ENCODE assay signal across 8 cellular contexts in the genomic region with DNA sequence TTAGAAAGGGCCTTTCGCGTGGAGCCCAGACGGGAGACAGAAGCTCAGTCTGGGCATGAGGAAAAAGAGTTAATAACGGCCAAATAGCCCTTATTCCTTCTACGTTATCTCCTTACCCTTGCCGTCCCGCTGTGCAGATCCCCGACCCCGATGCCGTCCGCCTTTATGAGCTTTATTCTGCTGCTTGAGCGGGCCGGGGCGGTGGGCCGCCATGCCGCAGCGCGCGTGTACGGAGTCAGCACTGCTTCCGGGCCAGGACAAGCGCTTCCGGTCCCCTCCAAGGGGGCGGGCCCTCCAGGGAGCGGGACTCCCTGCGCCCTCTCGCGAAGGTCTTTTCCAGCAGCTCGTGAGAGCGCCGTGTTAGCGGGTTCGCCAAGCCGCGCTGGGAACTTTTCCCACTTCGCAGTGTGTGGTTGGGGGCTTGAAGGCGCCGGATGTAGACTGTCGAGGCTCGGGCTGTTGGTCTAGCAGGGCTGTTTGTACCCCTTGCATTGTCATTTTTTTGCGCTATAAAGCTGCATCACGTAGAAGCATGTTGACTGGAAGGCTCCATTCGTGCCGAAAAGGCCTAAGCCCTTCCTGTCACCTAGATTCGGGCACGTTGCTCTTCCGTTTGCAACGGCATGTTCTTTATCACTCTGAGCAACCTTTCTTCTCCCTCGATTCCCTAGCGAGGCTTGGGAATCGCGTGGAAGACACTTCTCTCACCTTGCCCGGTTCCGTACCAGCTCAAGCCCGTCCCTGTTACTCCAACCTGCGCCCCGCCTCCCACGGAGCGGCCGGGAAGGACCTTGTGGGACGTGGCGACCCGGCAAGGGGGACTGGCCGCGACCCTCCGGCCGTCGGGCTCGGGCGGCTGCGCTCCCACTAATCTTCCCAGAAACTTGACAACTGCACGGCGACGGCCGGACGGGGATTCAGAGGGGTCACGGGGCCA. TPM values are rescaled to one million over a fixed set of nuclear protein-coding genes. Genes with fewer than 3 reads are reported as not detected.
DNase-seq lines count a peak whose midpoint lies in the region; ATAC-seq and TF ChIP-seq lines count a peak whose summit lies in the region.

TSR1 (minus strand) TSS at position 243 of the 937 bp plus-strand sequence; CDS start at position 213, 30 bp downstream.

- 0 out of 3 replicates have a peak, but pooled peaks cover 2% of the 10 kb centered on the region for H3K36me3 Mint-ChIP-seq in GM23338 (ENCODE audit: low read depth)

- peak; percentile 93 for DNase-seq in ELF-1 (ENCODE audit: low read depth, low spot score)
- DNase-seq in GM23338 (ENCODE audit: low spot score), result peak; percentile 95
- DNase-seq in LNCaP clone FGC (ENCODE audit: low read depth), result peak; percentile 69
- peak; percentile 86 for DNase-seq in SHP77 treated with DMSO at 0.1 percent for 48 hours (lab: John Stamatoyannopoulos, UW)
- peak; percentile 82 for DNase-seq in activated gamma-delta T cell treated with anti-CD3 and anti-CD28 coated beads, Interleukin-2, amount 50 U/mL, for 16 hours (ENCODE audit: low read depth)
- DNase-seq in foreskin fibroblast, result peak; percentile 89 to 97

- H3K27ac ChIP-seq in GM23338 (ENCODE audit: low read depth), result peak within 1 kb of the TSS; percentile 84
- H3K27ac ChIP-seq in subcutaneous abdominal adipose tissue (ENCODE audit: low read depth, low read length), result peak within 1 kb of the TSS; percentile 76

- H3K4me1 Mint-ChIP-seq in GM23338, result peaks cover 5% of the 10 kb centered on the region

- H3K4me3 Mint-ChIP-seq in GM23338, result no peak within 1 kb of the TSS; the same call in 2 of the 3 replicates

- H3K9me3 ChIP-seq in neuron (ENCODE audit: low read length) (no peaks in the 10 kb centered on the region), subcutaneous abdominal adipose tissue (ENCODE audit: control insufficient read depth in 5 of 5, low read length in 5 of 5) (no peaks in the 10 kb centered on the region)

- H4K20me1 ChIP-seq in GM23338 (replicated peaks; ENCODE audit: insufficient read depth), result peaks cover 26% of the 10 kb centered on the region

- ATAC-seq in GM23338, result peak; percentile 86

- peak within 1 kb of the TSS; percentile 99 for H3K27ac Mint-ChIP-seq in GM23338

- peak within 1 kb of the TSS; percentile 99 for H3K4me2 ChIP-seq in GM23338

- H3K27me3 ChIP-seq in GM23338 (ENCODE audit: insufficient read depth) (no peaks in the 10 kb centered on the region), neuron (ENCODE audit: insufficient read depth, low read length) (no peaks in the 10 kb centered on the region), subcutaneous abdominal adipose tissue (ENCODE audit: control insufficient read depth in 5 of 5, insufficient read depth in 4 of 5, low read length in 5 of 5) (no peaks in the 10 kb centered on the region)

- no peaks in the 10 kb centered on the region for H3K9me2 ChIP-seq in GM23338 (ENCODE audit: insufficient read depth)

- TF ChIP-seq CTCF in GM23338 (conservative IDR thresholded peaks at IDR 0.05; ENCODE audit: low read depth in 2 of 2), result peak in 1 of 2 experiments; percentile 49; a peak in 2 of 4 replicates
- peak; percentile 58 for TF ChIP-seq CTCF in LNCaP clone FGC (IDR thresholded peaks at IDR 0.05; ENCODE audit: control insufficient read depth, extremely low read depth, insufficient read depth)
- no peak for TF ChIP-seq CTCF in foreskin fibroblast (IDR thresholded peaks at IDR 0.05; ENCODE audit: low read depth, low read length)

- peak within 1 kb of the TSS; percentile 84 to 92 (median 89) for H3K9ac ChIP-seq in subcutaneous abdominal adipose tissue (ENCODE audit: low read length in 5 of 5)

- H3K9me3 Mint-ChIP-seq in GM23338, result peaks cover 2% of the 10 kb centered on the region; the same call in 1 of the 3 replicates

- H3K4me3 ChIP-seq in GM23338 (peak within 1 kb of the TSS; percentile 95), LNCaP clone FGC (ENCODE audit: low read depth, low read length) (peak within 1 kb of the TSS; percentile 98), foreskin fibroblast (ENCODE audit: low read depth in 1 of 2, low read length in 2 of 2) (peak within 1 kb of the TSS; percentile 96 to 99), neuron (ENCODE audit: low read length) (peak within 1 kb of the TSS; percentile 94), subcutaneous abdominal adipose tissue (ENCODE audit: low read depth in 1 of 5, low read length in 5 of 5) (peak within 1 kb of the TSS; percentile 88 to 98 (median 96))

- H3K36me3 ChIP-seq in GM23338 (ENCODE audit: insufficient read depth) (peaks cover 38% of the 10 kb centered on the region), neuron (ENCODE audit: insufficient read depth, low read length) (peaks cover 44% of the 10 kb centered on the region), subcutaneous abdominal adipose tissue (ENCODE audit: control insufficient read depth in 5 of 5, insufficient read depth in 5 of 5, low read length in 5 of 5) (peaks cover 26 to 40% (median 32%) of the 10 kb centered on the region in 5 donors)

- peaks cover 17% of the 10 kb centered on the region for H3K27me3 Mint-ChIP-seq in GM23338 (ENCODE audit: insufficient read depth, low read depth, poor library complexity)

- peak within 1 kb of the TSS; percentile 98 for H2AFZ ChIP-seq in GM23338
- peak within 1 kb of the TSS; percentile 63 for H2AFZ ChIP-seq in neuron (ENCODE audit: low read depth, low read length)

- H3K79me2 ChIP-seq in GM23338 (replicated peaks; ENCODE audit: insufficient read depth), result peaks cover 61% of the 10 kb centered on the region

- H3K4me1 ChIP-seq in GM23338 (ENCODE audit: insufficient read depth) (peaks cover 20% of the 10 kb centered on the region), neuron (ENCODE audit: insufficient read depth, low read length) (peaks cover 19% of the 10 kb centered on the region), subcutaneous abdominal adipose tissue (ENCODE audit: control insufficient read depth in 5 of 5, insufficient read depth in 5 of 5, low read length in 5 of 5) (peaks cover 0 to 27% (median 26%) of the 10 kb centered on the region in 5 donors)

- H3F3A ChIP-seq in GM23338 (replicated peaks; ENCODE audit: low read depth), result peaks cover 36% of the 10 kb centered on the region

TF ChIP-seq in GM23338, 12 proteins besides CTCF, POLR2A, EP300 and RAD21 (continues in another document):
- no peak for TF ChIP-seq NANOG (IDR thresholded peaks at IDR 0.05; ENCODE audit: borderline replicate concordance)
- TF ChIP-seq ETS1 (IDR thresholded peaks at IDR 0.05), result peak; percentile 76

RNA-seq across cellular contexts. Expression of gene TSR1, which starts in this region (rescaled TPM):
- total RNA-seq in GM23338 (2014; rRNA removed; shearing (Covaris generic)), result 72.7 and 108 TPM in 2 replicates
- 31.3 and 36.9 TPM in 2 replicates for polyA plus RNA-seq in GM23338 (2016; fragmentation: Nextera tagmentation; extraction: Ambion mirVana)

Comparison
In these comparisons a context has a peak if more than half of its experiments do, and no peak if none do; other contexts are left out.
1. Peak in every context shown above with its lines: DNase-seq, ATAC-seq, H3K4me3 ChIP-seq and H3K27ac ChIP-seq.